Comparison of ENCODE assay signal across 7 cellular contexts in genomic region chr13:51583469-51583874, GRCh38. TPM values are rescaled to one million over a fixed set of nuclear protein-coding genes. Genes with fewer than 3 reads are reported as not detected.
DNase-seq lines count a peak whose midpoint lies in the region.

No MANE protein-coding gene starts in this region.

- intact Hi-C loops in posterior vena cava (cut with DNase I): loop anchor here (5.0 kb wide), 2 partner anchors 121 to 131 kb away; partner anchors contain the start of gene INTS6 (in 1 of the 2)

- H3K27me3 ChIP-seq in HUES48 (ENCODE audit: control insufficient read depth, insufficient read depth, low read length): no peaks in the 10 kb centered on the region
- H3K27me3 ChIP-seq in iPS-20b (ENCODE audit: insufficient read depth, low read length): no peaks in the 10 kb centered on the region
- H3K27me3 ChIP-seq in stomach smooth muscle (ENCODE audit: control insufficient read depth in 1 of 2, insufficient read depth in 2 of 2, low read length in 2 of 2): no peaks in the 10 kb centered on the region

- H3K4me3 ChIP-seq in HUES48 (ENCODE audit: low read depth, low read length) (peak overlapping the region; percentile 97), iPS-20b (ENCODE audit: low read length) (peak overlapping the region; percentile 96), stomach smooth muscle (ENCODE audit: low read length in 2 of 2) (peak overlapping the region; percentile 60 to 94)

- H3K36me3 Mint-ChIP-seq in activated naive CD8-positive, alpha-beta T cell: peaks cover 4% of the 10 kb centered on the region

- DNase-seq in posterior vena cava (ENCODE audit: low spot score): no peak
- no peak for DNase-seq in activated CD4-positive, CD25-positive, alpha-beta regulatory T cell (lab: John Stamatoyannopoulos, UW)
- no peak for DNase-seq in superior temporal gyrus (ENCODE audit: extremely low spot score)

- H3K4me1 ChIP-seq in HUES48 (ENCODE audit: control insufficient read depth, insufficient read depth, low read length) (peaks cover 38% of the 10 kb centered on the region), iPS-20b (ENCODE audit: insufficient read depth, low read length) (peaks cover 27% of the 10 kb centered on the region), stomach smooth muscle (ENCODE audit: control insufficient read depth, insufficient read depth, low read length) (peaks cover 6% of the 10 kb centered on the region)

- no peaks in the 10 kb centered on the region for H3K9me3 Mint-ChIP-seq in activated naive CD8-positive, alpha-beta T cell (ENCODE audit: low read depth)

- peak overlapping the region; percentile 95 for H3K4me3 Mint-ChIP-seq in activated naive CD8-positive, alpha-beta T cell

- peaks cover 31% of the 10 kb centered on the region for H3K4me1 Mint-ChIP-seq in activated naive CD8-positive, alpha-beta T cell (ENCODE audit: low read depth)

- H3K9me3 ChIP-seq in HUES48 (ENCODE audit: control insufficient read depth, insufficient read depth, low read length): no peaks in the 10 kb centered on the region
- H3K9me3 ChIP-seq in iPS-20b (ENCODE audit: insufficient read depth, low read depth, low read length): no peaks in the 10 kb centered on the region
- H3K9me3 ChIP-seq in stomach smooth muscle (ENCODE audit: control insufficient read depth in 2 of 2, low read length in 2 of 2): no peaks in the 10 kb centered on the region

- H3K36me3 ChIP-seq in HUES48 (ENCODE audit: control insufficient read depth, insufficient read depth, low read length): no peaks in the 10 kb centered on the region
- no peaks in the 10 kb centered on the region for H3K36me3 ChIP-seq in iPS-20b (ENCODE audit: insufficient read depth, low read depth, low read length)
- no peaks in the 10 kb centered on the region for H3K36me3 ChIP-seq in stomach smooth muscle (ENCODE audit: control insufficient read depth in 2 of 2, insufficient read depth in 2 of 2, low read length in 2 of 2)

- H3K9ac ChIP-seq in HUES48 (ENCODE audit: low read depth, low read length) (0 out of 2 replicates have a peak overlapping the region, but pooled peaks have one; percentile 0), iPS-20b (ENCODE audit: low read depth, low read length) (peak overlapping the region; percentile 57; the same call in 1 of the 2 replicates), stomach smooth muscle (ENCODE audit: low read length in 2 of 2) (peak overlapping the region; percentile 50 to 86)

- H3K27ac Mint-ChIP-seq in activated naive CD8-positive, alpha-beta T cell: peak overlapping the region; percentile 95

- H3K27ac ChIP-seq in HUES48 (ENCODE audit: low read depth, low read length) (peak overlapping the region; percentile 97), iPS-20b (ENCODE audit: low read length) (peak overlapping the region; percentile 33), stomach smooth muscle (ENCODE audit: low read length) (peak overlapping the region; percentile 98)

- no peaks in the 10 kb centered on the region for H3K27me3 Mint-ChIP-seq in activated naive CD8-positive, alpha-beta T cell

RNA-seq across cellular contexts. Expression of gene WDFY2, which starts 0.8 kb away (rescaled TPM):
- total RNA-seq in posterior vena cava: 10 to 100 TPM; 10.6 to 13.0 TPM

Comparison
In these comparisons a context has a peak if more than half of its experiments do, and no peak if none do; other contexts are left out.
1. H3K27ac ChIP-seq: peak in every context shown above with its lines; median percentile 98 in stomach smooth muscle; 97 in HUES48; 33 in iPS-20b.
2. H3K9ac ChIP-seq: peak in every context shown above with its lines; median percentile 68 in stomach smooth muscle; 57 in iPS-20b; 0 in HUES48.